ENCODE assay signal across 26 cellular contexts in the genomic region with DNA sequence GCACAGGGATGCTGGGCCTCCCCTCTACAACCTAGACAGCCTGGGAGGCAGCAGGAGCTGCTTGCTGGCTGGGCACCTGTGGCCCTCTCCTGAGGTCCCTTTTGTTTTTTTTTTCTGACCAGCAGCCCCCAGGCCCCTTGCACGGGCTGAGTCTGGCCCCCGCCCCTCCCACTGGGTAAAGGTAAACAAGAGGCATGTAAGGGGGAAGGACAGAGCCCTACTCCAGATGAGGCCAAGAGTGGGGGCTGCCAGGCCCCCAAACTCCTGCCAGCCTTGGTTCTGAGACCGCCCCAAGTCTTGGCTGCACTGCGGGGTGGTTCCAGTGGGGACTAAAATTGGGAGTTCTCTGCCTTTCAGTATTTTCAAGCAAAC. TPM values are rescaled to one million over a fixed set of nuclear protein-coding genes. Genes with fewer than 3 reads are reported as not detected.
DNase-seq lines count a peak whose midpoint lies in the region; ATAC-seq and TF ChIP-seq lines count a peak whose summit lies in the region.
"Had no signal": no experiment of that assay in that cellular context is flagged by ENCODE, and none has a peak within 500 bp of the region (broad histone marks: within the 10 kb centered on the region; RNA-seq: fewer than 3 reads in every experiment).

No MANE protein-coding gene starts in this region.

- CTCF ChIA-PET in A673 (lab: Charles Lee), result no interaction called here

- TF ChIP-seq EP300 in Ishikawa (IDR thresholded peaks at IDR 0.05; ENCODE audit: borderline replicate concordance), result no peak
- TF ChIP-seq EP300 in esophagus muscularis mucosa (IDR thresholded peaks at IDR 0.05), result no peak

- POLR2A ChIA-PET in A673 (lab: Charles Lee; ENCODE audit: low non-redundant PET), result no interaction called here

- TF ChIP-seq CTCF in A673 (conservative IDR thresholded peaks at IDR 0.05; ENCODE audit: low read depth, low read length) (no peak), esophagus muscularis mucosa (IDR thresholded peaks at IDR 0.05) (no peak), prostate gland (IDR thresholded peaks at IDR 0.05) (no peak)

- intact Hi-C loops in A673 (cut with micrococcal nuclease; ENCODE audit: unreplicated experiment) (no loop called here), esophagus muscularis mucosa (cut with DNase I) (no loop called here), prostate gland (cut with DNase I) (no loop called here), aorta (cut with DNase I) (no loop called here)

- no peak overlapping the region for H3K4me3 ChIP-seq in A673 (ENCODE audit: low read depth, low read length, poor library complexity, severe bottlenecking)
- H3K4me3 ChIP-seq in esophagus muscularis mucosa, result no peak overlapping the region
- no peak overlapping the region for H3K4me3 ChIP-seq in prostate gland
- no peak overlapping the region for H3K4me3 ChIP-seq in aorta (ENCODE audit: low read length in 2 of 2)
- H3K4me3 ChIP-seq: lung, ovary had no signal

- no peaks in the 10 kb centered on the region for H3K9me3 ChIP-seq in A673 (ENCODE audit: low read depth, low read length, poor library complexity, severe bottlenecking)
- no peaks in the 10 kb centered on the region for H3K9me3 ChIP-seq in esophagus muscularis mucosa
- no peaks in the 10 kb centered on the region for H3K9me3 ChIP-seq in prostate gland
- H3K9me3 ChIP-seq in aorta (ENCODE audit: control insufficient read depth, low read length), result no peaks in the 10 kb centered on the region
- H3K9me3 ChIP-seq: ovary, uterus had no signal

- peak overlapping the region; percentile 57 for H3K27ac ChIP-seq in A673 (ENCODE audit: low read depth, low read length, poor library complexity, severe bottlenecking)
- H3K27ac ChIP-seq in esophagus muscularis mucosa (replicated peaks in 1 of 4), result peak overlapping the region; percentile 40 to 93 (median 61)
- peak overlapping the region; percentile 30 to 60 for H3K27ac ChIP-seq in prostate gland
- no peak overlapping the region for H3K27ac ChIP-seq in aorta (ENCODE audit: low read depth in 1 of 2, low read length in 2 of 2)

- H3K4me1 ChIP-seq in A673 (ENCODE audit: insufficient read depth, low read length, poor library complexity, severe bottlenecking), result peaks cover 74% of the 10 kb centered on the region
- H3K4me1 ChIP-seq in esophagus muscularis mucosa, result peaks cover 85 to 100% (median 100%) of the 10 kb centered on the region in 4 donors
- peaks cover 70% of the 10 kb centered on the region for H3K4me1 ChIP-seq in prostate gland (replicated peaks)
- no peaks in the 10 kb centered on the region for H3K4me1 ChIP-seq in aorta (ENCODE audit: control insufficient read depth in 1 of 2, insufficient read depth in 2 of 2, low read length in 2 of 2)

- H3K27me3 ChIP-seq in A673 (replicated peaks; ENCODE audit: insufficient read depth, low read depth, low read length, poor library complexity), result no peaks in the 10 kb centered on the region
- H3K27me3 ChIP-seq in esophagus muscularis mucosa, result peaks cover 0 to 3% (median 0%) of the 10 kb centered on the region in 4 donors
- no peaks in the 10 kb centered on the region for H3K27me3 ChIP-seq in prostate gland (replicated peaks; ENCODE audit: insufficient read depth)
- no peaks in the 10 kb centered on the region for H3K27me3 ChIP-seq in aorta (ENCODE audit: control insufficient read depth in 1 of 2, insufficient read depth in 2 of 2, low read length in 1 of 2)
- H3K27me3 ChIP-seq: ovary, uterus had no signal

- H3K36me3 ChIP-seq in A673 (ENCODE audit: insufficient read depth, low read length, poor library complexity, severe bottlenecking) (no peaks in the 10 kb centered on the region), esophagus muscularis mucosa (peaks cover 0 to 4% (median 0%) of the 10 kb centered on the region in 4 donors), prostate gland (no peaks in the 10 kb centered on the region), aorta (ENCODE audit: control insufficient read depth in 1 of 2, insufficient read depth in 2 of 2, low read length in 1 of 2) (no peaks in the 10 kb centered on the region)
- H3K36me3 ChIP-seq: ovary, uterus had no signal

- no TSS peak for BruUV-seq in A673 (replicated peaks; lab: Mats Ljungman, UMichigan)

- DNase-seq in A673 (ENCODE audit: low spot score) (no peak), esophagus muscularis mucosa (ENCODE audit: extremely low spot score) (no peak), prostate gland (ENCODE audit: low spot score) (no peak), aorta (no peak), OCI-M2 (lab: John Stamatoyannopoulos, UW; ENCODE audit: unreplicated experiment) (no peak), midbrain (lab: John Stamatoyannopoulos, UW) (no peak)
- no peak for DNase-seq in activated naive CD4-positive, alpha-beta T cell (lab: John Stamatoyannopoulos, UW)
- DNase-seq: activated naive CD8-positive, alpha-beta T cell treated with anti-CD3 and anti-CD28 coated beads, Interleukin-2, amount 50 U/mL, for 24 hours; CD4-positive, alpha-beta T cell; central memory CD4-positive, alpha-beta T cell; DMS79 treated with DMSO at 0.1 percent for 48 hours; effector memory CD4-positive, alpha-beta T cell; head of caudate nucleus; Karpas-422; naive thymus-derived CD4-positive, alpha-beta T cell; NCI-H2081; NCI-H510A; NK-92 treated with Interleukin-12 subunit alpha and Interleukin-12 subunit beta, amount 100 ng/mL, for 24 hours; ovary; RPMI8226; stimulated activated CD4-positive, alpha-beta T cell treated with anti-CD3 and anti-CD28 coated beads, Interleukin-2, amount 100 ng/mL, for 24 hours; stimulated activated naive CD8-positive, alpha-beta T cell treated with anti-CD3 and anti-CD28 coated beads, Interleukin-15, Interleukin-2, amounts not matched to agents 100 U/mL and 50 U/mL, for 24 hours; uterus had no signal

- no peak for ATAC-seq in aorta (ENCODE audit: low FRiP score)
- ATAC-seq: activated naive CD8-positive, alpha-beta T cell treated with anti-CD3 and anti-CD28 coated beads, Interleukin-2, amount 50 U/mL, for 24 hours; activated T-helper 17 cell treated with anti-CD3 and anti-CD28 coated beads, Interleukin-2, amount 50 U/mL, for 72 hours; naive thymus-derived CD4-positive, alpha-beta T cell; stimulated activated naive CD8-positive, alpha-beta T cell treated with anti-CD3 and anti-CD28 coated beads, Interleukin-15, Interleukin-2, amounts not matched to agents 100 U/mL and 50 U/mL, for 24 hours had no signal

- no peak for TF ChIP-seq RAD21 in Ishikawa (IDR thresholded peaks at IDR 0.05; ENCODE audit: low read depth)

- no peak for TF ChIP-seq POLR2A in esophagus muscularis mucosa (IDR thresholded peaks at IDR 0.05; ENCODE audit: low read depth)
- no peak for TF ChIP-seq POLR2A in prostate gland (IDR thresholded peaks at IDR 0.05)

- WGBS in esophagus muscularis mucosa, result 93% methylated on average over 3 of the region's 4 CpGs
- 66% methylated on average over 4 of the region's 4 CpGs for WGBS in prostate gland
- 78 to 80% methylated on average over 4 of the region's 4 CpGs for WGBS in aorta, 2 donors

TF ChIP-seq in Ishikawa, 13 proteins besides CTCF, POLR2A, EP300 and RAD21 (continues in another document):
- TF ChIP-seq ZBTB7A (IDR thresholded peaks at IDR 0.05; ENCODE audit: low read depth) (peak; percentile 33; the same call in 1 of the 2 replicates), CEBPB (IDR thresholded peaks at IDR 0.05) (no peak)
- TF ChIP-seq, protein P1, sequence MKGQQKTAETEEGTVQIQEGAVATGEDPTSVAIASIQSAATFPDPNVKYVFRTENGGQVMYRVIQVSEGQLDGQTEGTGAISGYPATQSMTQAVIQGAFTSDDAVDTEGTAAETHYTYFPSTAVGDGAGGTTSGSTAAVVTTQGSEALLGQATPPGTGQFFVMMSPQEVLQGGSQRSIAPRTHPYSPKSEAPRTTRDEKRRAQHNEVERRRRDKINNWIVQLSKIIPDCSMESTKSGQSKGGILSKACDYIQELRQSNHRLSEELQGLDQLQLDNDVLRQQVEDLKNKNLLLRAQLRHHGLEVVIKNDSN (IDR thresholded peaks at IDR 0.05), result no peak

RNA-seq across cellular contexts. Expression of gene PLXNB2, which starts 9.2 kb away (rescaled TPM):
- total RNA-seq in A673 (2021), result 155 and 173 TPM in 2 replicates
- 100 to 1,000 TPM; 115 to 218 (median 154) TPM for total RNA-seq in esophagus muscularis mucosa
- total RNA-seq in prostate gland, result 100 to 1,000 TPM; 259 to 309 TPM
- total RNA-seq in aorta, result 100 to 1,000 TPM; 139 to 210 TPM
- polyA plus RNA-seq in aorta, result 100 to 1,000 TPM in 1 of 2 donors, 10 to 100 TPM in 1; 46.0 to 214 TPM

RNA-seq across cellular contexts. Expression of gene MAPK11, which starts 28.1 kb away (rescaled TPM):
- total RNA-seq in A673 (2021), result 5.4 and 10.4 TPM in 2 replicates
- 10 to 100 TPM in 2 of 4 donors, 1 to 10 TPM in 2; 3.7 to 12.5 (median 10.1) TPM for total RNA-seq in esophagus muscularis mucosa
- 10 to 100 TPM; 11.4 to 14.1 TPM for total RNA-seq in prostate gland
- 10 to 100 TPM; 10.7 to 23.2 TPM for total RNA-seq in aorta
- polyA plus RNA-seq in aorta, result 10 to 100 TPM in 1 of 2 donors, under 1 TPM in 1; 0.13 to 14.9 TPM

RNA-seq across cellular contexts. Expression of gene DENND6B, which starts 28.6 kb away (rescaled TPM):
- total RNA-seq in A673 (2021), result 5.3 and 10.8 TPM in 2 replicates
- total RNA-seq in esophagus muscularis mucosa, result 1 to 10 TPM; 1.7 to 3.8 (median 2.5) TPM
- 10 to 100 TPM in 1 of 2 donors, 1 to 10 TPM in 1; 9.6 to 19.6 TPM for total RNA-seq in prostate gland
- 1 to 10 TPM; 2.3 to 7.0 TPM for total RNA-seq in aorta
- polyA plus RNA-seq in aorta, result 1 to 10 TPM in 1 of 2 donors, under 1 TPM in 1; 0.25 to 7.5 TPM

RNA-seq across cellular contexts. Expression of gene MAPK12, which starts 36.8 kb away (rescaled TPM):
- total RNA-seq in A673 (2021), result 20.8 and 27.5 TPM in 2 replicates
- 10 to 100 TPM in 3 of 4 donors, 1 to 10 TPM in 1; 5.8 to 22.9 (median 16.1) TPM for total RNA-seq in esophagus muscularis mucosa
- total RNA-seq in prostate gland, result 10 to 100 TPM in 1 of 2 donors, 1 to 10 TPM in 1; 8.4 to 18.0 TPM
- 10 to 100 TPM in 1 of 2 donors, 1 to 10 TPM in 1; 9.2 to 22.9 TPM for total RNA-seq in aorta
- 10 to 100 TPM in 1 of 2 donors, 1 to 10 TPM in 1; 1.6 to 19.0 TPM for polyA plus RNA-seq in aorta

RNA-seq across cellular contexts. Expression of gene PPP6R2, which starts 44.9 kb away (rescaled TPM):
- 64.6 and 66.7 TPM in 2 replicates for total RNA-seq in A673 (2021)
- total RNA-seq in esophagus muscularis mucosa, result 10 to 100 TPM; 57.7 to 79.4 (median 65.3) TPM
- 100 to 1,000 TPM in 1 of 2 donors, 10 to 100 TPM in 1; 80.6 to 107 TPM for total RNA-seq in prostate gland
- 10 to 100 TPM; 45.2 to 46.7 TPM for total RNA-seq in aorta
- polyA plus RNA-seq in aorta, result 10 to 100 TPM; 14.1 to 62.5 TPM

Comparison
In these comparisons a context has a peak if more than half of its experiments do, and no peak if none do; other contexts are left out.
1. H3K27ac ChIP-seq: peak in A673 (single experiment), esophagus muscularis mucosa (4 of 4) and prostate gland (2 of 2); none in aorta (0 of 2).